20 cellular contexts compared by ENCODE assay signal in genomic region chr7:84688671-84689070, GRCh38.
DNase-seq lines count a peak whose midpoint lies in the region; ATAC-seq and TF ChIP-seq lines count a peak whose summit lies in the region.
"Had no signal": no experiment of that assay in that cellular context is flagged by ENCODE, and none has a peak within 500 bp of the region (broad histone marks: within the 10 kb centered on the region; RNA-seq: fewer than 3 reads in every experiment).

No MANE protein-coding gene starts in this region.

- peaks cover 17% of the 10 kb centered on the region for H3K4me1 ChIP-seq in osteoblast (ENCODE audit: insufficient read depth, low read length)
- H3K4me1 ChIP-seq: neural progenitor cell had no signal

- peak; percentile 11 for DNase-seq in GM04503 (ENCODE audit: low read depth)
- DNase-seq in OCI-M1 (lab: John Stamatoyannopoulos, UW) = peak; percentile 41
- peak; percentile 70 for DNase-seq in choroid plexus epithelial cell (ENCODE audit: low read depth)
- DNase-seq in osteoblast (ENCODE audit: insufficient read length, low spot score, missing footprints) = no peak
- no peak for DNase-seq in NCI-H1930 (lab: John Stamatoyannopoulos, UW)
- no peak for DNase-seq in mesenteric fat pad (ENCODE audit: low spot score)
- DNase-seq in GM10248 (ENCODE audit: extremely low spot score) = no peak
- DNase-seq: activated CD4-positive, alpha-beta T cell treated with anti-CD3 and anti-CD28 coated beads for 48 hours; activated naive CD4-positive, alpha-beta T cell treated with anti-CD3 and anti-CD28 coated beads for 36 hours; activated T-cell treated with anti-CD3 and anti-CD28 coated beads for 4 hours; DMS53; immature natural killer cell; NCI-H2081 treated with DMSO at 0.1 percent for 48 hours; NCI-H774; stimulated activated CD4-positive, alpha-beta T cell treated with anti-CD3 and anti-CD28 coated beads, Interleukin-2, amount 100 ng/mL, for 48 hours; stimulated activated CD8-positive, alpha-beta memory T cell treated with anti-CD3 and anti-CD28 coated beads, Interleukin-4, amount 100 ng/mL, for 48 hours had no signal

- POLR2A ChIA-PET in GM10248 (lab: Yijun Ruan, JAX) = no interaction called here

- H3K79me2 ChIP-seq in osteoblast (ENCODE audit: insufficient read depth, low read length) = no peaks in the 10 kb centered on the region

- H3K36me3 ChIP-seq in osteoblast (ENCODE audit: insufficient read depth, low read length) = no peaks in the 10 kb centered on the region
- H3K36me3 ChIP-seq: BLaER1 treated with 17β-estradiol and CSF1 and Interleukin-3, amounts not matched to agents 10 nM and 100 nM; neural progenitor cell had no signal

- H3K9me3 ChIP-seq in osteoblast (ENCODE audit: low read depth, low read length) = no peaks in the 10 kb centered on the region

- H4K20me1 ChIP-seq in osteoblast (ENCODE audit: insufficient read depth, low read length) = no peaks in the 10 kb centered on the region
- H4K20me1 ChIP-seq: BLaER1 treated with 17β-estradiol and CSF1 and Interleukin-3, amounts not matched to agents 10 nM and 100 nM had no signal

- CTCF ChIA-PET in GM10248 (lab: Yijun Ruan, JAX) = interaction anchor here (0.8 to 1.2 kb wide), 2 partner anchors 8 to 10 kb away, joined by 3 read pairs; no protein-coding TSS in a partner anchor

- H3K4me2 ChIP-seq in osteoblast (ENCODE audit: insufficient read depth, low read length) = no peak overlapping the region
- H3K4me2 ChIP-seq: BLaER1 treated with 17β-estradiol and CSF1 and Interleukin-3, amounts not matched to agents 10 nM and 100 nM; neural progenitor cell had no signal

- peak overlapping the region; percentile 44 for H3K27ac ChIP-seq in osteoblast (ENCODE audit: low read depth, low read length)
- H3K27ac ChIP-seq: BLaER1 treated with 17β-estradiol and CSF1 and Interleukin-3, amounts not matched to agents 10 nM and 100 nM; neural progenitor cell had no signal

- no peak for ATAC-seq in HG03460 (IDR thresholded peaks at IDR 0.05; ENCODE audit: unreplicated experiment)
- ATAC-seq: sciatic nerve had no signal

- TF ChIP-seq CTCF in choroid plexus epithelial cell (conservative IDR thresholded peaks at IDR 0.05; ENCODE audit: low read depth, low read length) (no peak), osteoblast (IDR thresholded peaks at IDR 0.05; ENCODE audit: extremely low read depth, low read depth, low read length) (no peak), GM10248 (IDR thresholded peaks at IDR 0.05; ENCODE audit: control extremely low read depth, extremely low read depth, low read depth, missing control alignments) (no peak)

- no peak overlapping the region for H3K4me3 ChIP-seq in choroid plexus epithelial cell (ENCODE audit: low read depth, low read length)
- H3K4me3 ChIP-seq in osteoblast (ENCODE audit: insufficient read depth, low read length) = no peak overlapping the region
- H3K4me3 ChIP-seq: BLaER1 treated with 17β-estradiol and CSF1 and Interleukin-3, amounts not matched to agents 10 nM and 100 nM; neural progenitor cell had no signal

- no peaks in the 10 kb centered on the region for H3K27me3 ChIP-seq in osteoblast (ENCODE audit: insufficient read depth, low read length)
- H3K27me3 ChIP-seq: BLaER1 treated with 17β-estradiol and CSF1 and Interleukin-3, amounts not matched to agents 10 nM and 100 nM; neural progenitor cell had no signal

- peak overlapping the region; percentile 51 for H2AFZ ChIP-seq in osteoblast (ENCODE audit: low read length)
- H2AFZ ChIP-seq: neural progenitor cell had no signal

Comparison
In these comparisons a context has a peak if more than half of its experiments do, and no peak if none do; other contexts are left out.
1. DNase-seq: peak in GM04503 (single experiment), OCI-M1 (single experiment) and choroid plexus epithelial cell (single experiment); none in osteoblast (single experiment), NCI-H1930 (0 of 2), mesenteric fat pad (single experiment) and GM10248 (single experiment).